In genomic region chr13:81639984-81640582, GRCh38 we compare ENCODE assay signal across 10 cellular contexts.
DNase-seq lines count a peak whose midpoint lies in the region; ATAC-seq and TF ChIP-seq lines count a peak whose summit lies in the region.
"Had no signal": no experiment of that assay in that cellular context is flagged by ENCODE, and none has a peak within 500 bp of the region (broad histone marks: within the 10 kb centered on the region; RNA-seq: fewer than 3 reads in every experiment).

No MANE protein-coding gene starts in this region.

- DNase-seq in BE2C: peak; percentile 29
- DNase-seq in HAP-1 (ENCODE audit: low spot score in 2 of 2): peak; percentile 14 to 69
- DNase-seq in SJCRH30: peak; percentile 4 to 50
- peak; percentile 1 for DNase-seq in iris pigment epithelial cell (ENCODE audit: low read depth)
- no peak for DNase-seq in heart right ventricle
- no peak for DNase-seq in activated T-cell treated with anti-CD3 and anti-CD28 coated beads, Interleukin-2, amount 50 U/mL, for 24 hours
- no peak for DNase-seq in NK-92 (lab: John Stamatoyannopoulos, UW; ENCODE audit: unreplicated experiment)
- DNase-seq: CD4-positive, CD25-positive, alpha-beta regulatory T cell had no signal

- intact Hi-C loops in heart right ventricle (cut with DNase I): no loop called here

- no peak overlapping the region for H3K4me3 Mint-ChIP-seq in activated T-cell treated with anti-CD3 and anti-CD28 coated beads, Interleukin-2, amount 50 U/mL, for 24 hours
- H3K4me3 Mint-ChIP-seq: CD4-positive, CD25-positive, alpha-beta regulatory T cell had no signal

- no peaks in the 10 kb centered on the region for H3K27me3 Mint-ChIP-seq in activated T-cell treated with anti-CD3 and anti-CD28 coated beads, Interleukin-2, amount 50 U/mL, for 24 hours
- H3K27me3 Mint-ChIP-seq: CD4-positive, CD25-positive, alpha-beta regulatory T cell had no signal

- H3K4me3 ChIP-seq in BE2C (ENCODE audit: low read depth, low read length) (no peak overlapping the region), HAP-1 (no peak overlapping the region), SJCRH30 (no peak overlapping the region), heart right ventricle (no peak overlapping the region)
- H3K4me3 ChIP-seq: adrenal gland had no signal

- no peaks in the 10 kb centered on the region for H3K36me3 Mint-ChIP-seq in activated T-cell treated with anti-CD3 and anti-CD28 coated beads, Interleukin-2, amount 50 U/mL, for 24 hours (ENCODE audit: low read depth)
- H3K36me3 Mint-ChIP-seq: CD4-positive, CD25-positive, alpha-beta regulatory T cell had no signal

- H3K36me3 ChIP-seq in BE2C (no peaks in the 10 kb centered on the region), HAP-1 (replicated peaks) (no peaks in the 10 kb centered on the region), SJCRH30 (no peaks in the 10 kb centered on the region), heart right ventricle (no peaks in the 10 kb centered on the region)
- H3K36me3 ChIP-seq: adrenal gland had no signal

- in situ Hi-C loops in HAP-1 (cut with MboI; ENCODE audit: low sequenced_read_pairs): no loop called here

- H3K9me3 ChIP-seq in BE2C: no peaks in the 10 kb centered on the region
- no peaks in the 10 kb centered on the region for H3K9me3 ChIP-seq in HAP-1
- H3K9me3 ChIP-seq in SJCRH30 (replicated peaks): no peaks in the 10 kb centered on the region
- no peaks in the 10 kb centered on the region for H3K9me3 ChIP-seq in heart right ventricle
- H3K9me3 ChIP-seq: adrenal gland had no signal

- H3K27ac Mint-ChIP-seq in activated T-cell treated with anti-CD3 and anti-CD28 coated beads, Interleukin-2, amount 50 U/mL, for 24 hours: no peak overlapping the region
- H3K27ac Mint-ChIP-seq: CD4-positive, CD25-positive, alpha-beta regulatory T cell had no signal

- H3K27me3 ChIP-seq in BE2C: no peaks in the 10 kb centered on the region
- no peaks in the 10 kb centered on the region for H3K27me3 ChIP-seq in HAP-1 (ENCODE audit: low read depth)
- no peaks in the 10 kb centered on the region for H3K27me3 ChIP-seq in SJCRH30
- H3K27me3 ChIP-seq in heart right ventricle: no peaks in the 10 kb centered on the region
- H3K27me3 ChIP-seq: adrenal gland had no signal

- H3K9me3 Mint-ChIP-seq in activated T-cell treated with anti-CD3 and anti-CD28 coated beads, Interleukin-2, amount 50 U/mL, for 24 hours: peaks cover 10% of the 10 kb centered on the region

- ATAC-seq in heart right ventricle: no peak
- ATAC-seq in GM18520 (IDR thresholded peaks at IDR 0.05; ENCODE audit: unreplicated experiment): no peak

- TF ChIP-seq CTCF in BE2C (IDR thresholded peaks at IDR 0.05; ENCODE audit: low read depth, low read length) (peak; percentile 81), heart right ventricle (IDR thresholded peaks at IDR 0.05) (peak in 2 of 9 donors; percentile 17 to 23)

- no peak overlapping the region for H3K27ac ChIP-seq in SJCRH30
- no peak overlapping the region for H3K27ac ChIP-seq in heart right ventricle
- H3K27ac ChIP-seq: adrenal gland had no signal

- WGBS in heart right ventricle, 2 donors: 80 to 81% methylated on average over 4 of the region's 4 CpGs

- H3K4me1 ChIP-seq in BE2C (no peaks in the 10 kb centered on the region), HAP-1 (no peaks in the 10 kb centered on the region), SJCRH30 (no peaks in the 10 kb centered on the region), heart right ventricle (no peaks in the 10 kb centered on the region)
- H3K4me1 ChIP-seq: adrenal gland had no signal

- no peaks in the 10 kb centered on the region for H3K4me1 Mint-ChIP-seq in activated T-cell treated with anti-CD3 and anti-CD28 coated beads, Interleukin-2, amount 50 U/mL, for 24 hours (ENCODE audit: low read depth)
- H3K4me1 Mint-ChIP-seq: CD4-positive, CD25-positive, alpha-beta regulatory T cell had no signal

Comparison
In these comparisons a context has a peak if more than half of its experiments do, and no peak if none do; other contexts are left out.
1. DNase-seq: peak in BE2C (single experiment), HAP-1 (2 of 2), SJCRH30 (2 of 2) and iris pigment epithelial cell (single experiment); none in heart right ventricle (0 of 2), activated T-cell treated with anti-CD3 and anti-CD28 coated beads, Interleukin-2, amount 50 U/mL, for 24 hours (single experiment) and NK-92 (single experiment).